Comparison of ENCODE assay signal across 9 cellular contexts in the genomic region with DNA sequence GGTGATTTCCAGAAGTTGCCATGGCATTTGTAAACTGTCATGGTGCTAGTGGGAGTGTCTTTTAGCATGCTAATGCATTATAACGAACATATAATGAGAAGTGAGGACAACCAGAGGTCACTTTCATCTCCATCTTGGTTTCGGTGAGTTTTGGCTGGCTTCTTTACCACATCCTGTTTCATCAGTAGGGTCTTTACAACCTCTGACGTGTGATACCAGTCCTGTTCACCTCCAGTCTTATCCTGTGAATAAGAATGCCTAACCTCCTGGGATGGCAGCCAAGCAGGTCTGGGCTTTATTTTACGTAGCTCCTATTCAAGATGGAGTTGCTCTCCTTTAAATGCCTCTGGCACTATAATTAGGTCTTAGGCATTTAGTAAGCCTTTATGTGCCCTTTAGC. TPM values are rescaled to one million over a fixed set of nuclear protein-coding genes. Genes with fewer than 3 reads are reported as not detected.
DNase-seq lines count a peak whose midpoint lies in the region; ATAC-seq, FAIRE-seq and TF ChIP-seq lines count a peak whose summit lies in the region.
"Had no signal": no experiment of that assay in that cellular context is flagged by ENCODE, and none has a peak within 500 bp of the region (broad histone marks: within the 10 kb centered on the region; RNA-seq: fewer than 3 reads in every experiment).

No MANE protein-coding gene starts in this region.

- H3K4me3 ChIP-seq in GM12865 (ENCODE audit: low read depth, low read length) (no peak overlapping the region), bronchial epithelial cell (ENCODE audit: low read depth, low read length) (no peak overlapping the region)

- TF ChIP-seq CTCF in GM12865 (IDR thresholded peaks at IDR 0.05; ENCODE audit: insufficient read depth, low read depth, low read length, missing control alignments) (no peak), bronchial epithelial cell (IDR thresholded peaks at IDR 0.05; ENCODE audit: insufficient read depth, low read length, severe bottlenecking) (no peak)

- H3K36me3 ChIP-seq in bronchial epithelial cell (ENCODE audit: control insufficient read depth, insufficient read depth, low read length): no peaks in the 10 kb centered on the region

- no peaks in the 10 kb centered on the region for H3K27me3 ChIP-seq in bronchial epithelial cell (ENCODE audit: control insufficient read depth, insufficient read depth, low read length)

- DNase-seq in GM12865 (ENCODE audit: low read depth) (peak; percentile 81), bronchial epithelial cell (ENCODE audit: low read depth) (peak; percentile 61), anterior cingulate cortex (lab: John Stamatoyannopoulos, UW) (no peak), NCI-H446 (lab: John Stamatoyannopoulos, UW) (no peak), OCI-M1 (lab: John Stamatoyannopoulos, UW) (no peak)
- no peak for DNase-seq in NK-92 treated with Interleukin-12 subunit alpha and Interleukin-12 subunit beta, amount 100 ng/mL, for 24 hours (lab: John Stamatoyannopoulos, UW)
- DNase-seq: activated CD8-positive, alpha-beta memory T cell treated with anti-CD3 and anti-CD28 coated beads, Interleukin-2, amount 50 U/mL, for 48 hours had no signal

- peak; percentile 87 for ATAC-seq in GM21423 (IDR thresholded peaks at IDR 0.05; ENCODE audit: unreplicated experiment)
- peak; percentile 82 for ATAC-seq in HG03442 (IDR thresholded peaks at IDR 0.05; ENCODE audit: unreplicated experiment)

- FAIRE-seq in bronchial epithelial cell (lab: Jason Lieb, UNC): no peak

RNA-seq across cellular contexts. Expression of a gene that starts 20.4 kb away (rescaled TPM):
- 22.3 and 28.7 TPM in 2 replicates for total RNA-seq in bronchial epithelial cell

RNA-seq across cellular contexts. Expression of a gene that starts 44.3 kb away (rescaled TPM):
- 3.7 and 4.5 TPM in 2 replicates for total RNA-seq in bronchial epithelial cell

Comparison
In these comparisons a context has a peak if more than half of its experiments do, and no peak if none do; other contexts are left out.
1. DNase-seq: peak in GM12865 (single experiment) and bronchial epithelial cell (single experiment); none in NK-92 treated with Interleukin-12 subunit alpha and Interleukin-12 subunit beta, amount 100 ng/mL, for 24 hours (single experiment), anterior cingulate cortex (0 of 58), NCI-H446 (0 of 2) and OCI-M1 (single experiment).